In genomic region chr10:128802062-128802461, GRCh38 we compare ENCODE assay signal across 27 cellular contexts.
"Had no signal": no experiment of that assay in that cellular context is flagged by ENCODE, and none has a peak within 500 bp of the region (broad histone marks: within the 10 kb centered on the region; RNA-seq: fewer than 3 reads in every experiment).

No MANE protein-coding gene starts in this region.

- H3K27me3 ChIP-seq: stomach, suprapubic skin, testis, thyroid gland, tibial artery, tibial nerve, transverse colon, upper lobe of left lung, upper lobe of right lung, uterus, vagina had no signal

- H3K4me1 ChIP-seq: stomach, suprapubic skin, testis, thyroid gland, tibial artery, tibial nerve, transverse colon, upper lobe of left lung, upper lobe of right lung, uterus, vagina had no signal

- H3K9me3 ChIP-seq: stomach, suprapubic skin, testis, thoracic aorta, thyroid gland, tibial artery, tibial nerve, transverse colon, upper lobe of left lung, upper lobe of right lung, uterus, vagina had no signal

- H3K4me1 Mint-ChIP-seq: stimulated activated effector memory CD8-positive, alpha-beta T cell treated with anti-CD3 and anti-CD28 coated beads, Interleukin-12 subunit alpha, Interleukin-12 subunit beta, amount 100 ng/mL, for 72 hours; stimulated activated memory B cell treated with anti-CD40 and anti-IgM and Interleukin-4, amounts not matched to agents 10 μg/mL and 1 μg/mL and 100 μg/mL, for 72 hours; stimulated activated naive B cell treated with anti-CD40 and anti-IgM and Interleukin-4, amounts not matched to agents 10 μg/mL and 1 μg/mL and 100 μg/mL, for 72 hours; stimulated activated naive CD8-positive, alpha-beta T cell treated with anti-CD3 and anti-CD28 coated beads, Interleukin-15, amount 100 ng/mL, for 72 hours had no signal

- H3K36me3 Mint-ChIP-seq: stimulated activated effector memory CD8-positive, alpha-beta T cell treated with anti-CD3 and anti-CD28 coated beads, Interleukin-12 subunit alpha, Interleukin-12 subunit beta, amount 100 ng/mL, for 72 hours; stimulated activated memory B cell treated with anti-CD40 and anti-IgM and Interleukin-4, amounts not matched to agents 10 μg/mL and 1 μg/mL and 100 μg/mL, for 72 hours; stimulated activated naive B cell treated with anti-CD40 and anti-IgM and Interleukin-4, amounts not matched to agents 10 μg/mL and 1 μg/mL and 100 μg/mL, for 72 hours had no signal

- H3K27me3 Mint-ChIP-seq: stimulated activated memory B cell treated with anti-CD40 and anti-IgM and Interleukin-4, amounts not matched to agents 10 μg/mL and 1 μg/mL and 100 μg/mL, for 72 hours; stimulated activated naive CD8-positive, alpha-beta T cell treated with anti-CD3 and anti-CD28 coated beads, Interleukin-15, amount 100 ng/mL, for 72 hours; stimulated activated naive CD8-positive, alpha-beta T cell treated with anti-CD3 and anti-CD28 coated beads, Interleukin-15, Interleukin-2, amounts not matched to agents 100 ng/mL and 50 ng/mL, for 24 hours had no signal

- H3K27ac Mint-ChIP-seq: stimulated activated effector memory CD8-positive, alpha-beta T cell treated with anti-CD3 and anti-CD28 coated beads, Interleukin-12 subunit alpha, Interleukin-12 subunit beta, amount 100 ng/mL, for 72 hours; stimulated activated memory B cell treated with anti-CD40 and anti-IgM and Interleukin-4, amounts not matched to agents 10 μg/mL and 1 μg/mL and 100 μg/mL, for 72 hours; stimulated activated naive B cell treated with anti-CD40 and anti-IgM and Interleukin-4, amounts not matched to agents 10 μg/mL and 1 μg/mL and 100 μg/mL, for 72 hours; stimulated activated naive CD8-positive, alpha-beta T cell treated with anti-CD3 and anti-CD28 coated beads, Interleukin-15, Interleukin-2, amounts not matched to agents 100 ng/mL and 50 ng/mL, for 24 hours had no signal

- H3K4me3 ChIP-seq: stomach, suprapubic skin, testis, thoracic aorta, thyroid gland, tibial artery, tibial nerve, transverse colon, upper lobe of left lung, upper lobe of right lung, uterus, vagina had no signal

- H3K4me3 Mint-ChIP-seq: stimulated activated effector memory CD8-positive, alpha-beta T cell treated with anti-CD3 and anti-CD28 coated beads, Interleukin-12 subunit alpha, Interleukin-12 subunit beta, amount 100 ng/mL, for 72 hours; stimulated activated memory B cell treated with anti-CD40 and anti-IgM and Interleukin-4, amounts not matched to agents 10 μg/mL and 1 μg/mL and 100 μg/mL, for 72 hours; stimulated activated naive B cell treated with anti-CD40 and anti-IgM and Interleukin-4, amounts not matched to agents 10 μg/mL and 1 μg/mL and 100 μg/mL, for 72 hours; stimulated activated naive CD8-positive, alpha-beta T cell treated with anti-CD3 and anti-CD28 coated beads, Interleukin-15, amount 100 ng/mL, for 72 hours; stimulated activated naive CD8-positive, alpha-beta T cell treated with anti-CD3 and anti-CD28 coated beads, Interleukin-15, Interleukin-2, amounts not matched to agents 100 ng/mL and 50 ng/mL, for 24 hours had no signal

- ATAC-seq: stimulated activated effector memory CD8-positive, alpha-beta T cell treated with anti-CD3 and anti-CD28 coated beads, Interleukin-12 subunit alpha, Interleukin-12 subunit beta, amount 100 ng/mL, for 72 hours; stimulated activated memory B cell treated with anti-CD40 and anti-IgM and Interleukin-4, amounts not matched to agents 10 μg/mL and 1 μg/mL and 100 μg/mL, for 72 hours; stimulated activated naive B cell treated with anti-CD40 and anti-IgM and Interleukin-4, amounts not matched to agents 10 μg/mL and 1 μg/mL and 100 μg/mL, for 72 hours; stimulated activated naive CD8-positive, alpha-beta T cell treated with anti-CD3 and anti-CD28 coated beads, Interleukin-15, amount 100 ng/mL, for 72 hours; stimulated activated naive CD8-positive, alpha-beta T cell treated with anti-CD3 and anti-CD28 coated beads, Interleukin-15, Interleukin-2, amounts not matched to agents 100 U/mL and 50 U/mL, for 24 hours; upper lobe of right lung had no signal

- DNase-seq: stimulated activated CD4-positive, alpha-beta T cell treated with anti-CD3 and anti-CD28 coated beads, Interleukin-2, amount 100 ng/mL, for 48 hours; stimulated activated CD4-positive, alpha-beta T cell treated with anti-CD3 and anti-CD28 coated beads, Interleukin-4, amount 100 ng/mL, for 1 hour; stimulated activated CD4-positive, alpha-beta T cell treated with anti-CD3 and anti-CD28 coated beads, Interleukin-4, amount 100 ng/mL, for 24 hours; stimulated activated CD4-positive, alpha-beta T cell treated with anti-CD3 and anti-CD28 coated beads, Interleukin-4, amount 100 ng/mL, for 4 hours; stimulated activated CD8-positive, alpha-beta memory T cell treated with anti-CD3 and anti-CD28 coated beads, Interleukin-4, amount 100 ng/mL, for 48 hours; stimulated activated naive B cell treated with anti-CD40 and anti-IgM and Interleukin-4, amounts not matched to agents 10 μg/mL and 1 μg/mL and 100 μg/mL, for 72 hours; stimulated activated naive CD4-positive, alpha-beta T cell; stimulated activated naive CD4-positive, alpha-beta T cell treated with Interleukin-2 at 50 U/mL for 16 hours; stimulated activated naive CD8-positive, alpha-beta T cell treated with anti-CD3 and anti-CD28 coated beads, Interleukin-15, amount 100 ng/mL, for 72 hours; stimulated activated naive CD8-positive, alpha-beta T cell treated with anti-CD3 and anti-CD28 coated beads, Interleukin-15, Interleukin-2, amounts not matched to agents 100 U/mL and 50 U/mL, for 24 hours; stomach; substantia nigra; testis; thyroid gland; tibial artery; transverse colon; trophoblast cell; upper lobe of left lung; upper lobe of right lung; uterus had no signal

- H3K36me3 ChIP-seq: stomach, suprapubic skin, thoracic aorta, thyroid gland, tibial artery, tibial nerve, transverse colon, upper lobe of left lung, upper lobe of right lung, uterus, vagina had no signal

- H3K27ac ChIP-seq: stomach, suprapubic skin, testis, thoracic aorta, thyroid gland, tibial artery, tibial nerve, transverse colon, upper lobe of left lung, upper lobe of right lung, uterus, vagina had no signal
